2 cellular contexts compared by ENCODE assay signal in genomic region chr5:91291628-91292569, GRCh38.
TF ChIP-seq lines count a peak whose summit lies in the region.

No MANE protein-coding gene starts in this region.

TF ChIP-seq in IMR-90, 13 proteins besides CTCF, POLR2A, EP300 and RAD21:
- no peak for TF ChIP-seq CEBPB (IDR thresholded peaks at IDR 0.05; ENCODE audit: low read depth, low read length)
- TF ChIP-seq RCOR1 (IDR thresholded peaks at IDR 0.05; ENCODE audit: insufficient replicate concordance, low read length) = no peak
- no peak for TF ChIP-seq USF2 (IDR thresholded peaks at IDR 0.05; ENCODE audit: low read depth, low read length)
- TF ChIP-seq MAFK (IDR thresholded peaks at IDR 0.05; ENCODE audit: low read depth, low read length) = no peak

TF ChIP-seq in K562, 482 proteins besides CTCF, POLR2A, EP300 and RAD21 (continues in another document):
- TF ChIP-seq ATF1 (CRISPR knock-in tag; IDR thresholded peaks at IDR 0.05) (no peak), ATF1 (tag; IDR thresholded peaks at IDR 0.05) (peak; percentile 74), IRF2 (CRISPR knock-in tag; IDR thresholded peaks at IDR 0.05) (no peak), THRB (CRISPR knock-in tag; conservative IDR thresholded peaks at IDR 0.05) (peak; percentile 91), ZSCAN29 (IDR thresholded peaks at IDR 0.05) (no peak), GTF2A2 (tag; IDR thresholded peaks at IDR 0.05) (peak; percentile 93), ZNF436 (CRISPR knock-in tag; IDR thresholded peaks at IDR 0.05) (no peak), KDM4B (IDR thresholded peaks at IDR 0.05; ENCODE audit: borderline replicate concordance in 2 of 2, low read depth in 1 of 2) (no peak), ETV6 (IDR thresholded peaks at IDR 0.05; ENCODE audit: borderline replicate concordance in 1 of 2, low read depth in 2 of 2, low read length in 1 of 2) (no peak), ETV6 (CRISPR knock-in tag; IDR thresholded peaks at IDR 0.05; ENCODE audit: borderline replicate concordance) (no peak), CSDE1 (IDR thresholded peaks at IDR 0.05) (no peak), ZNF184 (CRISPR knock-in tag; IDR thresholded peaks at IDR 0.05) (no peak), E4F1 (CRISPR knock-in tag; IDR thresholded peaks at IDR 0.05; ENCODE audit: borderline replicate concordance) (peak; percentile 40; the same call in 1 of the 2 replicates), FOXJ3 (CRISPR knock-in tag; IDR thresholded peaks at IDR 0.05) (no peak), BMI1 (IDR thresholded peaks at IDR 0.05; ENCODE audit: low read length) (no peak), RUNX1 (IDR thresholded peaks at IDR 0.05; ENCODE audit: low read depth) (no peak), SIN3B (IDR thresholded peaks at IDR 0.05; ENCODE audit: low read depth) (no peak), ZBTB8A (IDR thresholded peaks at IDR 0.05; ENCODE audit: partially characterized antibody) (no peak), OTX1 (CRISPR knock-in tag; IDR thresholded peaks at IDR 0.05) (peak; percentile 96), SRF (CRISPR knock-in tag; IDR thresholded peaks at IDR 0.05) (peak; percentile 77 to 98; a peak in 3 of 4 replicates), CBFB (CRISPR knock-in tag; IDR thresholded peaks at IDR 0.05) (no peak), GABPB1 (CRISPR knock-in tag; IDR thresholded peaks at IDR 0.05) (no peak), BDP1 (IDR thresholded peaks at IDR 0.05; ENCODE audit: insufficient read depth, insufficient read length) (no peak), ATF7 (IDR thresholded peaks at IDR 0.05) (no peak; the same call in 1 of the 2 replicates), MEIS2 (IDR thresholded peaks at IDR 0.05; ENCODE audit: partially characterized antibody) (peak; percentile 78), ETS2 (tag; IDR thresholded peaks at IDR 0.05; ENCODE audit: borderline replicate concordance, poor library complexity, severe bottlenecking) (no peak), SMARCC2 (IDR thresholded peaks at IDR 0.05; ENCODE audit: low read depth) (no peak), ZSCAN32 (CRISPR knock-in tag; IDR thresholded peaks at IDR 0.05) (peak; percentile 80), PHTF2 (CRISPR knock-in tag; IDR thresholded peaks at IDR 0.05) (no peak), MITF (IDR thresholded peaks at IDR 0.05) (no peak), NR2C1 (IDR thresholded peaks at IDR 0.05) (no peak), NR2C1 (tag; IDR thresholded peaks at IDR 0.05) (peak; percentile 93), DPF2 (IDR thresholded peaks at IDR 0.05) (no peak), BCLAF1 (IDR thresholded peaks at IDR 0.05; ENCODE audit: borderline replicate concordance in 1 of 2, control insufficient read depth in 1 of 2, low read depth in 2 of 2, low read length in 1 of 2) (no peak), ETV1 (tag; conservative IDR thresholded peaks at IDR 0.05; ENCODE audit: low read depth) (peak; percentile 81), ZNF79 (CRISPR knock-in tag; IDR thresholded peaks at IDR 0.05; ENCODE audit: low read depth) (peak; percentile 94), TEAD2 (tag; IDR thresholded peaks at IDR 0.05) (peak; percentile 94), ZNF592 (IDR thresholded peaks at IDR 0.05) (peak; percentile 99), MTF1 (CRISPR knock-in tag; IDR thresholded peaks at IDR 0.05; ENCODE audit: borderline replicate concordance) (peak; percentile 42; the same call in 1 of the 2 replicates), CBFA2T3 (IDR thresholded peaks at IDR 0.05) (no peak), SFPQ (IDR thresholded peaks at IDR 0.05; ENCODE audit: low read depth, low read length) (no peak), BRD9 (IDR thresholded peaks at IDR 0.05; ENCODE audit: low read depth, partially characterized antibody) (no peak), ZKSCAN1 (IDR thresholded peaks at IDR 0.05; ENCODE audit: low read depth, low read length) (no peak), RHOXF2B (CRISPR knock-in tag; conservative IDR thresholded peaks at IDR 0.05) (peak; percentile 90), HNRNPL (IDR thresholded peaks at IDR 0.05; ENCODE audit: low read depth, low read length) (no peak), HMG20A (CRISPR knock-in tag; conservative IDR thresholded peaks at IDR 0.05) (0 out of 2 replicates have a peak, but pooled peaks have one; percentile 57), HOXB6 (CRISPR knock-in tag; IDR thresholded peaks at IDR 0.05; ENCODE audit: borderline replicate concordance) (peak; percentile 89), ZNF3 (CRISPR knock-in tag; IDR thresholded peaks at IDR 0.05) (peak; percentile 66; the same call in 1 of the 2 replicates), ETS1 (conservative IDR thresholded peaks at IDR 0.05; ENCODE audit: control insufficient read depth, low read depth, low read length) (no peak), ZNF507 (tag; conservative IDR thresholded peaks at IDR 0.05) (peak; percentile 41; the same call in 1 of the 2 replicates), BCOR (IDR thresholded peaks at IDR 0.05) (no peak), TARDBP (IDR thresholded peaks at IDR 0.05) (no peak), THRA (IDR thresholded peaks at IDR 0.05) (no peak), TGIF2 (CRISPR knock-in tag; IDR thresholded peaks at IDR 0.05) (no peak), ZNF133 (CRISPR knock-in tag; IDR thresholded peaks at IDR 0.05) (peak; percentile 86; the same call in 1 of the 2 replicates), PHF20 (IDR thresholded peaks at IDR 0.05; ENCODE audit: partially characterized antibody) (no peak), LCOR (CRISPR knock-in tag; IDR thresholded peaks at IDR 0.05) (no peak), ZNF77 (CRISPR knock-in tag; IDR thresholded peaks at IDR 0.05) (no peak)
